Comparison of ENCODE assay signal across 12 cellular contexts in genomic region chr16:66519974-66520373, GRCh38. TPM values are rescaled to one million over a fixed set of nuclear protein-coding genes. Genes with fewer than 3 reads are reported as not detected.
A peak's percentile ranks its signal among the peaks of the same experiment; 100 is the strongest.
DNase-seq lines count a peak whose midpoint lies in the region; ATAC-seq, FAIRE-seq and TF ChIP-seq lines count a peak whose summit lies in the region.
"Had no signal": no experiment of that assay in that cellular context is flagged by ENCODE, and none has a peak within 500 bp of the region (broad histone marks: within the 10 kb centered on the region; RNA-seq: fewer than 3 reads in every experiment).

No MANE protein-coding gene starts in this region.

- TF ChIP-seq CTCF in HepG2 (CRISPR knock-in tag; IDR thresholded peaks at IDR 0.05) = no peak

- no peaks in the 10 kb centered on the region for H3K79me2 ChIP-seq in HepG2 (ENCODE audit: insufficient read depth, low read length)

- no TSS peak for BruUV-seq in HepG2 (replicated peaks; lab: Mats Ljungman, UMichigan)

- H3K4me2 ChIP-seq in HepG2 (ENCODE audit: low read depth, low read length) = no peak overlapping the region

- no peak for TF ChIP-seq EP300 in HepG2 (IDR thresholded peaks at IDR 0.05; ENCODE audit: low read depth in 2 of 2, low read length in 2 of 2)
- no peak for TF ChIP-seq EP300 in HepG2 (CRISPR knock-in tag; IDR thresholded peaks at IDR 0.05; ENCODE audit: borderline replicate concordance)

- H3K27ac ChIP-seq in HepG2 (ENCODE audit: extremely low read length, insufficient read depth, low read length) = no peak overlapping the region
- H3K27ac ChIP-seq in subcutaneous abdominal adipose tissue (ENCODE audit: low read depth, low read length) = peak overlapping the region; percentile 84

- no peaks in the 10 kb centered on the region for H3K9me3 Mint-ChIP-seq in activated CD4-positive, alpha-beta T cell treated with anti-CD3 and anti-CD28 coated beads, Interleukin-2, amount 10 ng/mL, durations not matched to agents 7 days and 5 days
- no peaks in the 10 kb centered on the region for H3K9me3 Mint-ChIP-seq in activated T-helper 1 cell treated with anti-CD3 and anti-CD28 coated beads, Interleukin-12 subunit alpha, Interleukin-12 subunit beta, Interleukin-2, Interleukin-4 antibody, amounts not matched to agents 30 ng/mL and 10 ng/mL and 1 ng/mL, durations not matched to agents 14 hours and 24 hours and 36 hours
- H3K9me3 Mint-ChIP-seq: HFFc6 had no signal

- H3K9ac ChIP-seq in HepG2 (ENCODE audit: insufficient read depth, low read depth, low read length) (no peak overlapping the region), subcutaneous abdominal adipose tissue (ENCODE audit: low read length in 5 of 5) (peak overlapping the region in 3 of 5 donors; percentile 27 to 47 (median 39))

- intact Hi-C loops in activated T-helper 1 cell treated with anti-CD3 and anti-CD28 coated beads, Interleukin-12 subunit alpha, Interleukin-12 subunit beta, Interleukin-2, Interleukin-4 antibody, amounts not matched to agents 30 ng/mL and 10 ng/mL and 1 ng/mL, durations not matched to agents 14 hours and 24 hours and 36 hours (cut with micrococcal nuclease) = loop anchor here (5.0 kb wide), 1 partner anchor 232 kb away; the partner anchor contains the start of gene DYNC1LI2
- intact Hi-C loops in HepG2 (cut with micrococcal nuclease; ENCODE audit: unreplicated experiment) = no loop called here

- WGBS in HepG2 (ENCODE audit: low lambda C conversion rate) = 94% methylated on average over 6 of the region's 6 CpGs

- TF ChIP-seq RAD21 in HepG2 (CRISPR knock-in tag; IDR thresholded peaks at IDR 0.05) = no peak

- H3K4me3 Mint-ChIP-seq in activated CD4-positive, alpha-beta T cell treated with anti-CD3 and anti-CD28 coated beads, Interleukin-2, amount 10 ng/mL, durations not matched to agents 7 days and 5 days = no peak overlapping the region
- H3K4me3 Mint-ChIP-seq in activated T-helper 1 cell treated with anti-CD3 and anti-CD28 coated beads, Interleukin-12 subunit alpha, Interleukin-12 subunit beta, Interleukin-2, Interleukin-4 antibody, amounts not matched to agents 30 ng/mL and 10 ng/mL and 1 ng/mL, durations not matched to agents 14 hours and 24 hours and 36 hours = no peak overlapping the region
- H3K4me3 Mint-ChIP-seq: HFFc6 had no signal

- no peak for DNase-seq in activated CD4-positive, alpha-beta T cell treated with anti-CD3 and anti-CD28 coated beads, Interleukin-2, amount 10 ng/mL, durations not matched to agents 7 days and 5 days
- DNase-seq in activated CD4-positive, alpha-beta T cell treated with anti-CD3 and anti-CD28 coated beads for 4 hours = no peak
- DNase-seq in activated T-helper 1 cell treated with anti-CD3 and anti-CD28 coated beads, Interleukin-12 subunit alpha, Interleukin-12 subunit beta, Interleukin-2, Interleukin-4 antibody, amounts not matched to agents 30 ng/mL and 10 ng/mL and 1 ng/mL, durations not matched to agents 14 hours and 24 hours and 36 hours (ENCODE audit: low spot score) = no peak
- no peak for DNase-seq in HepG2 (ENCODE audit: low spot score)
- no peak for DNase-seq in effector CD4-positive, alpha-beta T cell
- DNase-seq: activated effector memory CD4-positive, alpha-beta T cell treated with Interleukin-2 at 50 U/mL for 16 hours; HFFc6; NCI-H1436 had no signal

- CTCF ChIA-PET in activated CD4-positive, alpha-beta T cell treated with anti-CD3 and anti-CD28 coated beads, Interleukin-2, amount 10 ng/mL, durations not matched to agents 7 days and 5 days (lab: Charles Lee) = interaction anchor here (0.6 to 1.2 kb wide), 5 partner anchors 10 to 114 kb away, joined by 3 to 5 read pairs (median 3); partner anchors contain the start of gene CKLF
- CTCF ChIA-PET in HepG2 (lab: Yijun Ruan, JAX; ENCODE audit: low intra/inter-chr PET ratio, low total read pairs) = no interaction called here

- H3K27me3 Mint-ChIP-seq in activated CD4-positive, alpha-beta T cell treated with anti-CD3 and anti-CD28 coated beads, Interleukin-2, amount 10 ng/mL, durations not matched to agents 7 days and 5 days = no peaks in the 10 kb centered on the region
- H3K27me3 Mint-ChIP-seq in activated T-helper 1 cell treated with anti-CD3 and anti-CD28 coated beads, Interleukin-12 subunit alpha, Interleukin-12 subunit beta, Interleukin-2, Interleukin-4 antibody, amounts not matched to agents 30 ng/mL and 10 ng/mL and 1 ng/mL, durations not matched to agents 14 hours and 24 hours and 36 hours (ENCODE audit: insufficient read depth) = peaks cover 2% of the 10 kb centered on the region

- no peaks in the 10 kb centered on the region for H3K9me3 ChIP-seq in HepG2 (ENCODE audit: low read length)
- H3K9me3 ChIP-seq in subcutaneous abdominal adipose tissue (ENCODE audit: control insufficient read depth in 5 of 5, low read length in 5 of 5) = no peaks in the 10 kb centered on the region

- in situ Hi-C loops in HepG2 (cut with HindIII; ENCODE audit: extremely low pct_ligation_motif_present, low pct_unique_long_range_greater_than_20kb) = no loop called here

- H3K36me3 Mint-ChIP-seq in activated CD4-positive, alpha-beta T cell treated with anti-CD3 and anti-CD28 coated beads, Interleukin-2, amount 10 ng/mL, durations not matched to agents 7 days and 5 days (ENCODE audit: low read depth) = peaks cover 3% of the 10 kb centered on the region
- peaks cover 14% of the 10 kb centered on the region for H3K36me3 Mint-ChIP-seq in activated T-helper 1 cell treated with anti-CD3 and anti-CD28 coated beads, Interleukin-12 subunit alpha, Interleukin-12 subunit beta, Interleukin-2, Interleukin-4 antibody, amounts not matched to agents 30 ng/mL and 10 ng/mL and 1 ng/mL, durations not matched to agents 14 hours and 24 hours and 36 hours (ENCODE audit: low read depth)

- no peaks in the 10 kb centered on the region for H3K27me3 ChIP-seq in HepG2 (ENCODE audit: control insufficient read depth in 1 of 2, insufficient read depth in 2 of 2, low read length in 2 of 2)
- H3K27me3 ChIP-seq in subcutaneous abdominal adipose tissue (ENCODE audit: control insufficient read depth in 5 of 5, insufficient read depth in 4 of 5, low read length in 5 of 5) = no peaks in the 10 kb centered on the region

- H3K36me3 ChIP-seq in HepG2 (replicated peaks in 1 of 2; ENCODE audit: control insufficient read depth in 1 of 2, insufficient read depth in 2 of 2, low read length in 2 of 2) = peaks cover 3 to 4% of the 10 kb centered on the region in 2 experiments; a peak in 4 of 5 replicates
- peaks cover 0 to 30% (median 9%) of the 10 kb centered on the region in 5 donors for H3K36me3 ChIP-seq in subcutaneous abdominal adipose tissue (ENCODE audit: control insufficient read depth in 5 of 5, insufficient read depth in 5 of 5, low read length in 5 of 5)

- peaks cover 94% of the 10 kb centered on the region for H3K4me1 Mint-ChIP-seq in activated CD4-positive, alpha-beta T cell treated with anti-CD3 and anti-CD28 coated beads, Interleukin-2, amount 10 ng/mL, durations not matched to agents 7 days and 5 days
- peaks cover 95% of the 10 kb centered on the region for H3K4me1 Mint-ChIP-seq in activated T-helper 1 cell treated with anti-CD3 and anti-CD28 coated beads, Interleukin-12 subunit alpha, Interleukin-12 subunit beta, Interleukin-2, Interleukin-4 antibody, amounts not matched to agents 30 ng/mL and 10 ng/mL and 1 ng/mL, durations not matched to agents 14 hours and 24 hours and 36 hours (ENCODE audit: low read depth)

- FAIRE-seq in HepG2 (lab: Jason Lieb, UNC) = no peak

- POLR2A ChIA-PET in activated CD4-positive, alpha-beta T cell treated with anti-CD3 and anti-CD28 coated beads, Interleukin-2, amount 10 ng/mL, durations not matched to agents 7 days and 5 days (lab: Charles Lee) = no interaction called here
- POLR2A ChIA-PET in HepG2 (lab: Yijun Ruan, JAX) = no interaction called here

- no peak overlapping the region for H2AFZ ChIP-seq in HepG2 (ENCODE audit: low read length)

- H4K20me1 ChIP-seq in HepG2 (ENCODE audit: insufficient read depth, low read length) = no peaks in the 10 kb centered on the region

- ATAC-seq in HepG2 (no peak), HG03175 (IDR thresholded peaks at IDR 0.05; ENCODE audit: unreplicated experiment) (no peak), GM21786 (IDR thresholded peaks at IDR 0.05; ENCODE audit: unreplicated experiment) (no peak)

- H3K4me3 ChIP-seq in HepG2 (replicated peaks in 1 of 3; ENCODE audit: insufficient read depth in 1 of 3, low read depth in 2 of 3, low read length in 3 of 3) (no peak overlapping the region), subcutaneous abdominal adipose tissue (ENCODE audit: low read depth in 1 of 5, low read length in 5 of 5) (peak overlapping the region in 1 of 5 donors; percentile 27)

- H3K4me1 ChIP-seq in HepG2 (ENCODE audit: insufficient read depth, low read length) (peaks cover 36% of the 10 kb centered on the region), subcutaneous abdominal adipose tissue (ENCODE audit: control insufficient read depth in 5 of 5, insufficient read depth in 5 of 5, low read length in 5 of 5) (peaks cover 31 to 92% (median 87%) of the 10 kb centered on the region in 5 donors)

- peak overlapping the region; percentile 95 for H3K27ac Mint-ChIP-seq in activated CD4-positive, alpha-beta T cell treated with anti-CD3 and anti-CD28 coated beads, Interleukin-2, amount 10 ng/mL, durations not matched to agents 7 days and 5 days
- H3K27ac Mint-ChIP-seq in activated T-helper 1 cell treated with anti-CD3 and anti-CD28 coated beads, Interleukin-12 subunit alpha, Interleukin-12 subunit beta, Interleukin-2, Interleukin-4 antibody, amounts not matched to agents 30 ng/mL and 10 ng/mL and 1 ng/mL, durations not matched to agents 14 hours and 24 hours and 36 hours = peak overlapping the region; percentile 77
- H3K27ac Mint-ChIP-seq: HFFc6 had no signal

- no peak for TF ChIP-seq POLR2A in HepG2 (IDR thresholded peaks at IDR 0.05; ENCODE audit: insufficient read depth in 1 of 2, low read depth in 2 of 2, low read length in 2 of 2)

RNA-seq across cellular contexts. Expression of gene TK2, which starts 29.9 kb away (rescaled TPM):
- total RNA-seq in activated CD4-positive, alpha-beta T cell treated with anti-CD3 and anti-CD28 coated beads, Interleukin-2, amount 10 ng/mL, durations not matched to agents 7 days and 5 days = 1 to 10 TPM; 7.4 to 9.3 TPM
- 7.3 and 8.4 TPM in 2 replicates for total RNA-seq in activated T-helper 1 cell treated with anti-CD3 and anti-CD28 coated beads, Interleukin-12 subunit alpha, Interleukin-12 subunit beta, Interleukin-2, Interleukin-4 antibody, amounts not matched to agents 30 ng/mL and 10 ng/mL and 1 ng/mL, durations not matched to agents 14 hours and 24 hours and 36 hours
- 18.7 and 19.0 TPM in 2 replicates for total RNA-seq in HepG2 (2016; rRNA removed; fragmentation: Illumina TruSeq; extraction: Trizol)
- 6.7 and 7.1 TPM in 2 replicates for total RNA-seq in HepG2 (2016; cell fraction: cytosol; rRNA removed; fragmentation: Illumina TruSeq; extraction: Trizol; ENCODE audit: low read depth)
- 18.5 and 19.5 TPM in 2 replicates for total RNA-seq in HepG2 (2016; cell fraction: insoluble cytoplasmic fraction; rRNA removed; fragmentation: Illumina TruSeq; extraction: Trizol)
- total RNA-seq in HepG2 (2016; cell fraction: membrane; rRNA removed; fragmentation: Illumina TruSeq; extraction: Trizol) = 12.7 and 13.2 TPM in 2 replicates
- total RNA-seq in HepG2 (2016; cell fraction: nucleus; rRNA removed; fragmentation: Illumina TruSeq; extraction: Trizol) = 24.4 and 27.5 TPM in 2 replicates
- polyA plus RNA-seq in HepG2 (2011; rRNA removed) = 21.0 and 30.8 TPM in 2 replicates
- 10.3 and 11.7 TPM in 2 replicates for polyA plus RNA-seq in HepG2 (2011; cell fraction: cytosol; rRNA removed)
- 74.0 and 103 TPM in 2 replicates for polyA plus RNA-seq in HepG2 (2011; cell fraction: nucleus; rRNA removed)
- 12.9 and 15.4 TPM in 2 replicates for polyA plus RNA-seq in HepG2 (2012)
- polyA plus RNA-seq in HepG2 (2016; cell fraction: cytosol; fragmentation: Illumina TruSeq; extraction: Trizol; ENCODE audit: low read depth) = 3.7 and 4.7 TPM in 2 replicates
- 15.5 and 18.0 TPM in 2 replicates for polyA plus RNA-seq in HepG2 (2016; cell fraction: insoluble cytoplasmic fraction; fragmentation: Illumina TruSeq; extraction: Trizol; ENCODE audit: low read depth)
- 7.7 and 9.3 TPM in 2 replicates for polyA plus RNA-seq in HepG2 (2016; cell fraction: membrane; fragmentation: Illumina TruSeq; extraction: Trizol; ENCODE audit: low read depth)
- polyA plus RNA-seq in HepG2 (2016; cell fraction: nucleus; fragmentation: Illumina TruSeq; extraction: Trizol; ENCODE audit: insufficient read depth, low read depth) = 34.2 and 36.3 TPM in 2 replicates
- polyA minus RNA-seq in HepG2 (2011; rRNA and poly(A)+ RNA removed; ENCODE audit: low replicate concordance) = 27.6 and 35.2 TPM in 2 replicates
- polyA minus RNA-seq in HepG2 (2011; cell fraction: cytosol; rRNA and poly(A)+ RNA removed) = 6.0 and 6.2 TPM in 2 replicates
- polyA minus RNA-seq in HepG2 (2011; cell fraction: nucleus; rRNA and poly(A)+ RNA removed) = 23.8 and 26.7 TPM in 2 replicates

RNA-seq across cellular contexts. Expression of gene CKLF, which starts 32.4 kb away (rescaled TPM):
- total RNA-seq in activated CD4-positive, alpha-beta T cell treated with anti-CD3 and anti-CD28 coated beads, Interleukin-2, amount 10 ng/mL, durations not matched to agents 7 days and 5 days = 100 to 1,000 TPM; 124 to 132 TPM
- 153 and 159 TPM in 2 replicates for total RNA-seq in activated T-helper 1 cell treated with anti-CD3 and anti-CD28 coated beads, Interleukin-12 subunit alpha, Interleukin-12 subunit beta, Interleukin-2, Interleukin-4 antibody, amounts not matched to agents 30 ng/mL and 10 ng/mL and 1 ng/mL, durations not matched to agents 14 hours and 24 hours and 36 hours
- 83.0 and 120 TPM in 2 replicates for total RNA-seq in HepG2 (2016; rRNA removed; fragmentation: Illumina TruSeq; extraction: Trizol)
- total RNA-seq in HepG2 (2016; cell fraction: cytosol; rRNA removed; fragmentation: Illumina TruSeq; extraction: Trizol; ENCODE audit: low read depth) = 262 and 384 TPM in 2 replicates
- total RNA-seq in HepG2 (2016; cell fraction: insoluble cytoplasmic fraction; rRNA removed; fragmentation: Illumina TruSeq; extraction: Trizol) = 80.2 and 129 TPM in 2 replicates
- total RNA-seq in HepG2 (2016; cell fraction: membrane; rRNA removed; fragmentation: Illumina TruSeq; extraction: Trizol) = 165 and 224 TPM in 2 replicates
- 56.6 and 61.7 TPM in 2 replicates for total RNA-seq in HepG2 (2016; cell fraction: nucleus; rRNA removed; fragmentation: Illumina TruSeq; extraction: Trizol)
- 152 and 167 TPM in 2 replicates for polyA plus RNA-seq in HepG2 (2011; rRNA removed)
- polyA plus RNA-seq in HepG2 (2011; cell fraction: cytosol; rRNA removed) = 201 and 220 TPM in 2 replicates
- polyA plus RNA-seq in HepG2 (2011; cell fraction: nucleus; rRNA removed) = 45.6 and 74.1 TPM in 2 replicates
- polyA plus RNA-seq in HepG2 (2012) = 78.5 and 108 TPM in 2 replicates
- polyA plus RNA-seq in HepG2 (2016; cell fraction: cytosol; fragmentation: Illumina TruSeq; extraction: Trizol; ENCODE audit: low read depth) = 345 and 456 TPM in 2 replicates
- polyA plus RNA-seq in HepG2 (2016; cell fraction: insoluble cytoplasmic fraction; fragmentation: Illumina TruSeq; extraction: Trizol; ENCODE audit: low read depth) = 86.2 and 89.6 TPM in 2 replicates
- 169 and 229 TPM in 2 replicates for polyA plus RNA-seq in HepG2 (2016; cell fraction: membrane; fragmentation: Illumina TruSeq; extraction: Trizol; ENCODE audit: low read depth)
- polyA plus RNA-seq in HepG2 (2016; cell fraction: nucleus; fragmentation: Illumina TruSeq; extraction: Trizol; ENCODE audit: insufficient read depth, low read depth) = 90.2 and 116 TPM in 2 replicates
- 41.9 and 49.9 TPM in 2 replicates for polyA minus RNA-seq in HepG2 (2011; rRNA and poly(A)+ RNA removed; ENCODE audit: low replicate concordance)
- 32.4 and 34.8 TPM in 2 replicates for polyA minus RNA-seq in HepG2 (2011; cell fraction: cytosol; rRNA and poly(A)+ RNA removed)
- polyA minus RNA-seq in HepG2 (2011; cell fraction: nucleus; rRNA and poly(A)+ RNA removed) = 23.4 and 35.9 TPM in 2 replicates

RNA-seq across cellular contexts. Expression of gene CMTM1, which starts 46.3 kb away (rescaled TPM):
- total RNA-seq in activated CD4-positive, alpha-beta T cell treated with anti-CD3 and anti-CD28 coated beads, Interleukin-2, amount 10 ng/mL, durations not matched to agents 7 days and 5 days = 10 to 100 TPM; 12.3 to 15.3 TPM
- 12.5 and 13.9 TPM in 2 replicates for total RNA-seq in activated T-helper 1 cell treated with anti-CD3 and anti-CD28 coated beads, Interleukin-12 subunit alpha, Interleukin-12 subunit beta, Interleukin-2, Interleukin-4 antibody, amounts not matched to agents 30 ng/mL and 10 ng/mL and 1 ng/mL, durations not matched to agents 14 hours and 24 hours and 36 hours
- total RNA-seq in HepG2 (2016; rRNA removed; fragmentation: Illumina TruSeq; extraction: Trizol) = 1.7 and 1.9 TPM in 2 replicates
- total RNA-seq in HepG2 (2016; cell fraction: cytosol; rRNA removed; fragmentation: Illumina TruSeq; extraction: Trizol; ENCODE audit: low read depth) = 0.30 TPM in 1 of 2 replicates, not detected in the other
- 2.0 TPM in 2 replicates for total RNA-seq in HepG2 (2016; cell fraction: insoluble cytoplasmic fraction; rRNA removed; fragmentation: Illumina TruSeq; extraction: Trizol)
- total RNA-seq in HepG2 (2016; cell fraction: membrane; rRNA removed; fragmentation: Illumina TruSeq; extraction: Trizol) = 0.77 and 0.93 TPM in 2 replicates
- total RNA-seq in HepG2 (2016; cell fraction: nucleus; rRNA removed; fragmentation: Illumina TruSeq; extraction: Trizol) = 1.3 and 1.6 TPM in 2 replicates
- polyA plus RNA-seq in HepG2 (2011; rRNA removed) = 2.9 and 3.0 TPM in 2 replicates
- polyA plus RNA-seq in HepG2 (2011; cell fraction: cytosol; rRNA removed) = 2.0 and 3.6 TPM in 2 replicates
- 3.5 and 4.0 TPM in 2 replicates for polyA plus RNA-seq in HepG2 (2011; cell fraction: nucleus; rRNA removed)
- 2.3 and 2.4 TPM in 2 replicates for polyA plus RNA-seq in HepG2 (2012)
- polyA plus RNA-seq in HepG2 (2016; cell fraction: cytosol; fragmentation: Illumina TruSeq; extraction: Trizol; ENCODE audit: low read depth) = 0.19 TPM in 1 of 2 replicates, not detected in the other
- polyA plus RNA-seq in HepG2 (2016; cell fraction: insoluble cytoplasmic fraction; fragmentation: Illumina TruSeq; extraction: Trizol; ENCODE audit: low read depth) = 1.5 and 2.0 TPM in 2 replicates
- 0.64 and 0.72 TPM in 2 replicates for polyA plus RNA-seq in HepG2 (2016; cell fraction: membrane; fragmentation: Illumina TruSeq; extraction: Trizol; ENCODE audit: low read depth)
- 2.1 TPM in 2 replicates for polyA plus RNA-seq in HepG2 (2016; cell fraction: nucleus; fragmentation: Illumina TruSeq; extraction: Trizol; ENCODE audit: insufficient read depth, low read depth)
- 2.2 and 5.1 TPM in 2 replicates for polyA minus RNA-seq in HepG2 (2011; rRNA and poly(A)+ RNA removed; ENCODE audit: low replicate concordance)
- 2.7 and 3.4 TPM in 2 replicates for polyA minus RNA-seq in HepG2 (2011; cell fraction: cytosol; rRNA and poly(A)+ RNA removed)
- polyA minus RNA-seq in HepG2 (2011; cell fraction: nucleus; rRNA and poly(A)+ RNA removed) = 3.2 and 6.3 TPM in 2 replicates

RNA-seq across cellular contexts. Expression of gene CMTM2, which starts 59.3 kb away (rescaled TPM):
- under 1 TPM; 0.73 to 0.97 TPM for total RNA-seq in activated CD4-positive, alpha-beta T cell treated with anti-CD3 and anti-CD28 coated beads, Interleukin-2, amount 10 ng/mL, durations not matched to agents 7 days and 5 days
- 0.80 and 1.2 TPM in 2 replicates for total RNA-seq in activated T-helper 1 cell treated with anti-CD3 and anti-CD28 coated beads, Interleukin-12 subunit alpha, Interleukin-12 subunit beta, Interleukin-2, Interleukin-4 antibody, amounts not matched to agents 30 ng/mL and 10 ng/mL and 1 ng/mL, durations not matched to agents 14 hours and 24 hours and 36 hours
- total RNA-seq in HepG2 (2016; rRNA removed; fragmentation: Illumina TruSeq; extraction: Trizol) = not detected in 2 replicates
- total RNA-seq in HepG2 (2016; cell fraction: cytosol; rRNA removed; fragmentation: Illumina TruSeq; extraction: Trizol; ENCODE audit: low read depth) = not detected in 2 replicates
- not detected in 2 replicates for total RNA-seq in HepG2 (2016; cell fraction: insoluble cytoplasmic fraction; rRNA removed; fragmentation: Illumina TruSeq; extraction: Trizol)
- not detected in 2 replicates for total RNA-seq in HepG2 (2016; cell fraction: membrane; rRNA removed; fragmentation: Illumina TruSeq; extraction: Trizol)
- total RNA-seq in HepG2 (2016; cell fraction: nucleus; rRNA removed; fragmentation: Illumina TruSeq; extraction: Trizol) = not detected in 2 replicates
- polyA plus RNA-seq in HepG2 (2011; rRNA removed) = not detected in 2 replicates
- not detected in 2 replicates for polyA plus RNA-seq in HepG2 (2011; cell fraction: cytosol; rRNA removed)
- not detected in 2 replicates for polyA plus RNA-seq in HepG2 (2011; cell fraction: nucleus; rRNA removed)
- polyA plus RNA-seq in HepG2 (2012) = not detected in 2 replicates
- polyA plus RNA-seq in HepG2 (2016; cell fraction: cytosol; fragmentation: Illumina TruSeq; extraction: Trizol; ENCODE audit: low read depth) = not detected in 2 replicates
- polyA plus RNA-seq in HepG2 (2016; cell fraction: insoluble cytoplasmic fraction; fragmentation: Illumina TruSeq; extraction: Trizol; ENCODE audit: low read depth) = not detected in 2 replicates
- polyA plus RNA-seq in HepG2 (2016; cell fraction: membrane; fragmentation: Illumina TruSeq; extraction: Trizol; ENCODE audit: low read depth) = not detected in 2 replicates
- not detected in 2 replicates for polyA plus RNA-seq in HepG2 (2016; cell fraction: nucleus; fragmentation: Illumina TruSeq; extraction: Trizol; ENCODE audit: insufficient read depth, low read depth)
- not detected in 2 replicates for polyA minus RNA-seq in HepG2 (2011; rRNA and poly(A)+ RNA removed; ENCODE audit: low replicate concordance)
- not detected in 2 replicates for polyA minus RNA-seq in HepG2 (2011; cell fraction: cytosol; rRNA and poly(A)+ RNA removed)
- polyA minus RNA-seq in HepG2 (2011; cell fraction: nucleus; rRNA and poly(A)+ RNA removed) = not detected in 2 replicates
- total RNA-seq: HFFc6, osteoblast had no signal
